14 cellular contexts compared by ENCODE assay signal in the genomic region with DNA sequence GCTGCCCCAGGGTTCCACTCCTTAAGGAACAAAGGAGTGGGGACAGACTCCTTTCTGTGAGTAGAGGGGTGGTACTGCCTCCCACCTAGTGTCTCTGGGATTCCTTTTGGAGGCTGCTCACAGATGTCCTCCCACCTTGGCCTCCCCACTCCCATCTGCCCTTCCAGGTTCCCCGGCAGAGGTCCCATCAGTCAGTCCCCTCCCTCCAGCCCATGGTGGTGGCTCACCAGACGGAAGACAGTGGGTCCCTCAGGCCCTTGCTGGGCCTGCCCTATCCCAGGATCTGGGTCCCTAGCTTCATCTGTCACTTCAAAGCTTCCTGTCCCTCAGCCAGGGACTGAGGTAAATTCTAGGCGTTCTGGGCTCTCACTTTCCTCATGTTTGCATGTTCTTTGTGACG. TPM values are rescaled to one million over a fixed set of nuclear protein-coding genes. Genes with fewer than 3 reads are reported as not detected.
DNase-seq lines count a peak whose midpoint lies in the region; ATAC-seq and TF ChIP-seq lines count a peak whose summit lies in the region.
"Had no signal": no experiment of that assay in that cellular context is flagged by ENCODE, and none has a peak within 500 bp of the region (broad histone marks: within the 10 kb centered on the region; RNA-seq: fewer than 3 reads in every experiment).

No MANE protein-coding gene starts in this region.

- no peak overlapping the region for H2BK120ac ChIP-seq in neuronal stem cell (ENCODE audit: low read depth, low read length)

- no peak overlapping the region for H3K9ac ChIP-seq in endodermal cell (ENCODE audit: extremely low read depth, low read length, poor library complexity, severe bottlenecking)
- H3K9ac ChIP-seq in neuronal stem cell (ENCODE audit: low read depth, low read length, poor library complexity): no peak overlapping the region

- TF ChIP-seq CTCF in endodermal cell (conservative IDR thresholded peaks at IDR 0.05) (no peak), upper lobe of left lung (IDR thresholded peaks at IDR 0.05) (no peak)

- H3K79me1 ChIP-seq in neuronal stem cell (ENCODE audit: low read depth, low read length): no peaks in the 10 kb centered on the region

- no peak for ATAC-seq in upper lobe of left lung (ENCODE audit: low FRiP score in 2 of 2)
- ATAC-seq in GM21381 (IDR thresholded peaks at IDR 0.05; ENCODE audit: unreplicated experiment): no peak
- no peak for ATAC-seq in GM21576 (IDR thresholded peaks at IDR 0.05; ENCODE audit: unreplicated experiment)
- ATAC-seq: CD8-positive, alpha-beta T cell had no signal

- H3K4me3 Mint-ChIP-seq in endodermal cell: no peak overlapping the region
- H3K4me3 Mint-ChIP-seq: CD8-positive, alpha-beta T cell had no signal

- no peak overlapping the region for H4K8ac ChIP-seq in neuronal stem cell (ENCODE audit: low read depth, low read length)

- H2BK15ac ChIP-seq in neuronal stem cell (ENCODE audit: low read length): peak overlapping the region; percentile 16

- no peaks in the 10 kb centered on the region for H3K36me3 Mint-ChIP-seq in endodermal cell (ENCODE audit: low read depth)
- H3K36me3 Mint-ChIP-seq: CD8-positive, alpha-beta T cell had no signal

- DNase-seq in activated effector memory CD4-positive, alpha-beta T cell treated with anti-CD3 and anti-CD28 coated beads, Interleukin-2, amount 50 U/mL, for 16 hours: peak; percentile 33
- DNase-seq in activated effector memory CD4-positive, alpha-beta T cell treated with Interleukin-2 at 50 U/mL for 16 hours: no peak
- DNase-seq in endodermal cell (peak; percentile 26), neuronal stem cell (ENCODE audit: low spot score) (no peak), upper lobe of left lung (no peak), kidney tubule cell (ENCODE audit: low spot score) (no peak)
- DNase-seq: CD8-positive, alpha-beta T cell; KG1; MG63; NCI-H1092 treated with DMSO at 0.1 percent for 48 hours; NCI-H1694 treated with DMSO at 0.1 percent for 48 hours; NCI-H69 had no signal

- no peak overlapping the region for H3K4me3 ChIP-seq in endodermal cell (ENCODE audit: low read length)
- no peak overlapping the region for H3K4me3 ChIP-seq in neuronal stem cell (ENCODE audit: low read length in 2 of 2)
- no peak overlapping the region for H3K4me3 ChIP-seq in upper lobe of left lung
- H3K4me3 ChIP-seq: MG63 had no signal

- no peaks in the 10 kb centered on the region for H3K9me3 Mint-ChIP-seq in endodermal cell
- H3K9me3 Mint-ChIP-seq: CD8-positive, alpha-beta T cell had no signal

- H3K27ac Mint-ChIP-seq in endodermal cell: no peak overlapping the region
- H3K27ac Mint-ChIP-seq: CD8-positive, alpha-beta T cell had no signal

- H3K4ac ChIP-seq in neuronal stem cell (ENCODE audit: low read length): no peak overlapping the region

- no peak for TF ChIP-seq EP300 in upper lobe of left lung (IDR thresholded peaks at IDR 0.05)

- H3K27ac ChIP-seq in endodermal cell (ENCODE audit: low read depth, low read length) (no peak overlapping the region), neuronal stem cell (replicated peaks; ENCODE audit: low read length) (no peak overlapping the region), upper lobe of left lung (peak overlapping the region; percentile 55 to 86 (median 75))

- H2AK5ac ChIP-seq in neuronal stem cell (ENCODE audit: low read depth, low read length): peak overlapping the region; percentile 9

- H2BK12ac ChIP-seq in neuronal stem cell (ENCODE audit: low read length): no peak overlapping the region

- H3K27me3 ChIP-seq in endodermal cell (ENCODE audit: control insufficient read depth, insufficient read depth, low read length, poor library complexity, severe bottlenecking): no peaks in the 10 kb centered on the region
- H3K27me3 ChIP-seq in neuronal stem cell (ENCODE audit: control insufficient read depth in 3 of 3, insufficient read depth in 3 of 3, low read depth in 1 of 3, low read length in 3 of 3): peaks cover 0 to 24% (median 0%) of the 10 kb centered on the region in 3 experiments
- H3K27me3 ChIP-seq in upper lobe of left lung: no peaks in the 10 kb centered on the region
- H3K27me3 ChIP-seq: MG63 had no signal

- no peak overlapping the region for H3K14ac ChIP-seq in neuronal stem cell (ENCODE audit: low read length)

- H3K23ac ChIP-seq in neuronal stem cell (ENCODE audit: low read depth, low read length, poor library complexity): no peak overlapping the region

- no peaks in the 10 kb centered on the region for H3K27me3 Mint-ChIP-seq in endodermal cell (ENCODE audit: insufficient read depth)

- H4K91ac ChIP-seq in neuronal stem cell (ENCODE audit: low read depth, low read length, poor library complexity): no peak overlapping the region

- no peak for TF ChIP-seq POLR2A in upper lobe of left lung (IDR thresholded peaks at IDR 0.05)

- H2BK5ac ChIP-seq in neuronal stem cell (ENCODE audit: low read length): no peak overlapping the region

- H3K36me3 ChIP-seq in endodermal cell (ENCODE audit: control insufficient read depth, insufficient read depth, low read length) (no peaks in the 10 kb centered on the region), neuronal stem cell (replicated peaks in 1 of 2; ENCODE audit: control insufficient read depth in 2 of 2, insufficient read depth in 2 of 2, low read length in 2 of 2) (no peaks in the 10 kb centered on the region), upper lobe of left lung (no peaks in the 10 kb centered on the region)
- H3K36me3 ChIP-seq: MG63 had no signal

- H3K4me1 Mint-ChIP-seq in endodermal cell: no peaks in the 10 kb centered on the region

- WGBS in endodermal cell (ENCODE audit: insufficient coverage in 1 of 2, insufficient read length in 1 of 2), 2 experiments: 88 to 94% methylated on average over 1 to 4 of the region's 4 CpGs
- no CpG with 5 or more reads among the region's 4 CpGs for WGBS in neuronal stem cell (ENCODE audit: extremely low coverage in 2 of 2, insufficient read length in 2 of 2, insufficient replicate concordance in 1 of 2), 2 donors
- WGBS in upper lobe of left lung, 2 donors: 82 to 94% methylated on average over 4 of the region's 4 CpGs

- no peak overlapping the region for H3K4me2 ChIP-seq in neuronal stem cell (ENCODE audit: insufficient read depth, low read length, poor library complexity, severe bottlenecking)

- H3K9me3 ChIP-seq in endodermal cell (ENCODE audit: control insufficient read depth, low read length) (no peaks in the 10 kb centered on the region), neuronal stem cell (replicated peaks in 1 of 2; ENCODE audit: control insufficient read depth in 2 of 2, insufficient read depth in 1 of 2, low read depth in 1 of 2, low read length in 2 of 2) (peaks cover 0 to 2% of the 10 kb centered on the region in 2 donors), upper lobe of left lung (no peaks in the 10 kb centered on the region)
- H3K9me3 ChIP-seq: MG63 had no signal

- no peak overlapping the region for H3K18ac ChIP-seq in neuronal stem cell (ENCODE audit: low read length)

- no peak overlapping the region for H2AFZ ChIP-seq in neuronal stem cell (ENCODE audit: low read length)

- H3K4me1 ChIP-seq in endodermal cell (ENCODE audit: control insufficient read depth, insufficient read depth, low read length) (no peaks in the 10 kb centered on the region), neuronal stem cell (ENCODE audit: control insufficient read depth in 2 of 2, insufficient read depth in 1 of 2, low read depth in 1 of 2, low read length in 2 of 2) (peaks cover 0 to 1% of the 10 kb centered on the region in 2 donors), upper lobe of left lung (peaks cover 51 to 71% (median 64%) of the 10 kb centered on the region in 4 donors)

RNA-seq across cellular contexts. Expression of a gene that starts 35.6 kb away (rescaled TPM):
- total RNA-seq in endodermal cell (10 to 100 TPM; 17.1 to 32.5 TPM), upper lobe of left lung (100 to 1,000 TPM in 2 of 6 donors, 10 to 100 TPM in 4; 33.8 to 144 (median 59.7) TPM)
- polyA plus RNA-seq in endodermal cell (2013, experiment 1 of 2): 18.7 TPM
- polyA plus RNA-seq in endodermal cell (2013, experiment 2 of 2): 19.7 TPM
- polyA plus RNA-seq in neuronal stem cell (2013, experiment 1 of 2): 43.4 TPM
- 43.4 TPM for polyA plus RNA-seq in neuronal stem cell (2013, experiment 2 of 2)

Comparison
In these comparisons a context has a peak if more than half of its experiments do, and no peak if none do; other contexts are left out.
1. DNase-seq: peak in activated effector memory CD4-positive, alpha-beta T cell treated with anti-CD3 and anti-CD28 coated beads, Interleukin-2, amount 50 U/mL, for 16 hours (single experiment) and endodermal cell (single experiment); none in activated effector memory CD4-positive, alpha-beta T cell treated with Interleukin-2 at 50 U/mL for 16 hours (single experiment), neuronal stem cell (single experiment), upper lobe of left lung (0 of 2) and kidney tubule cell (single experiment).
2. H3K27ac ChIP-seq: peak in upper lobe of left lung (4 of 4); none in endodermal cell (single experiment) and neuronal stem cell (single experiment).